ENCODE assay signal across 8 cellular contexts in the genomic region with DNA sequence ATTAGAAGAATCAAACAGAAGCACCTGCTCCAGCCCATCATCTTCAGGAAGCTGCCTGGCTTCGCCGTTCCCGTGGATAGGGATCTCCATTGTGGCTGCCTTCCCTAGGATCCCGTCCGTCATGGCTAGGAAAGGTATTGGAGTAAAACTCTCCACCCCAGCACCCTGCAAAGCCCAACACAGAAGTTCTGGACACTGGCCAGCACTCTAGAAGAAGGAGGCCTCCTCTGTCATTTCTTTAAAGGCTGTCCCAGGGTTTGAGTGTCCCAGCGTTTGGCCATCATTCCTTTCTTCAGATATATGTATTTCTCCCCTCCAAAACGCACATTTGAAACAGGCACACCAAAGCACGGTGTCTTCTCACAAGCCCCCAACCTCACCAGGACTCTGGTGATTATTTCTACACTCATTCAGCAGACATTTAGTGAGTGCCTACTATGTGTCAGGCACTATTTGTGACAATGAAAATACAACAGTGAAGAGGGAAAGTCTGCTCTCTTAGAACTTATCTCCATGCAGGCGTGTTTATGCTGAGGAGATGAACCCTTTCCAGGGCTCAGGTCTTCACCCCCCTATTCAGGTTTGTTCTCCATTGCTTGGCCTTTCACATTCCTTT. TPM values are rescaled to one million over a fixed set of nuclear protein-coding genes. Genes with fewer than 3 reads are reported as not detected.
DNase-seq lines count a peak whose midpoint lies in the region; ATAC-seq, FAIRE-seq and TF ChIP-seq lines count a peak whose summit lies in the region.

No MANE protein-coding gene starts in this region.

- H3K9me2 ChIP-seq in SK-N-SH, result no peaks in the 10 kb centered on the region

- peaks cover 6% of the 10 kb centered on the region; the same call in 1 of the 2 replicates for H4K20me1 ChIP-seq in SK-N-SH (ENCODE audit: insufficient read depth)

- WGBS in SK-N-SH (ENCODE audit: low lambda C conversion rate), result 49% methylated on average over 9 of the region's 9 CpGs
- WGBS in adipose tissue, 3 donors, result 26 to 76% (median 58%) methylated on average over 9 of the region's 9 CpGs

- peaks cover 65% of the 10 kb centered on the region for H3K79me2 ChIP-seq in SK-N-SH (ENCODE audit: insufficient read depth)

- H3K36me3 ChIP-seq in SK-N-SH (replicated peaks in 1 of 2; ENCODE audit: control insufficient read depth in 1 of 2, insufficient read depth in 2 of 2, low read length in 1 of 2), result peaks cover 43 to 63% of the 10 kb centered on the region in 2 experiments
- peaks cover 29 to 33% of the 10 kb centered on the region in 2 donors for H3K36me3 ChIP-seq in kidney (ENCODE audit: control insufficient read depth in 1 of 2, insufficient read depth in 2 of 2, low read length in 2 of 2)

- TF ChIP-seq RAD21 in SK-N-SH (IDR thresholded peaks at IDR 0.05; ENCODE audit: low read length), result no peak

- H3K9ac ChIP-seq in SK-N-SH (peak overlapping the region; percentile 96), kidney (ENCODE audit: low read length in 2 of 2) (peak overlapping the region; percentile 24 to 93)

- no peak for TF ChIP-seq EP300 in SK-N-SH (IDR thresholded peaks at IDR 0.05; ENCODE audit: borderline replicate concordance in 1 of 2, low read depth in 1 of 2, low read length in 1 of 2)

- no peak for DNase-seq in SK-N-SH
- no peak for DNase-seq in kidney
- no peak for DNase-seq in NCI-H146 treated with DMSO at 0.1 percent for 48 hours (lab: John Stamatoyannopoulos, UW; ENCODE audit: unreplicated experiment)
- DNase-seq in NCI-H2171 treated with DMSO at 0.1 percent for 48 hours (lab: John Stamatoyannopoulos, UW), result no peak

- TF ChIP-seq CTCF in SK-N-SH (IDR thresholded peaks at IDR 0.05) (no peak), kidney (IDR thresholded peaks at IDR 0.05; ENCODE audit: borderline replicate concordance, extremely low read depth, insufficient read depth) (no peak)

- intact Hi-C loops in kidney (cut with DNase I), result no loop called here

- H3K27ac ChIP-seq in SK-N-SH (ENCODE audit: low read depth in 2 of 2, low read length in 1 of 2), result peak overlapping the region; percentile 84 to 85; a peak in 2 of 4 replicates
- peak overlapping the region; percentile 21 for H3K27ac ChIP-seq in adipose tissue (ENCODE audit: low read depth, low read length)
- H3K27ac ChIP-seq in kidney (ENCODE audit: low read depth in 2 of 2, low read length in 2 of 2), result peak overlapping the region; percentile 89 to 93
- peak overlapping the region; percentile 79 for H3K27ac ChIP-seq in temporal lobe (ENCODE audit: low read depth, low read length)

- H3K9me3 ChIP-seq in SK-N-SH (no peaks in the 10 kb centered on the region), kidney (ENCODE audit: control insufficient read depth in 1 of 2, low read length in 2 of 2) (no peaks in the 10 kb centered on the region)

- POLR2A ChIA-PET in SK-N-SH (lab: Yijun Ruan, JAX), result no interaction called here

- peak overlapping the region; percentile 89 to 100 for H3K4me3 ChIP-seq in SK-N-SH (ENCODE audit: low read depth in 2 of 2, low read length in 1 of 2)
- peak overlapping the region; percentile 94 to 97 for H3K4me3 ChIP-seq in kidney (ENCODE audit: low read length in 2 of 2)

- FAIRE-seq in kidney (lab: Jason Lieb, UNC), result no peak

- H2AFZ ChIP-seq in SK-N-SH (ENCODE audit: low read depth), result no peak overlapping the region

- H3K4me2 ChIP-seq in SK-N-SH, result peak overlapping the region; percentile 91

- no peaks in the 10 kb centered on the region for H3K27me3 ChIP-seq in SK-N-SH (ENCODE audit: insufficient read depth)

- CTCF ChIA-PET in SK-N-SH (lab: Yijun Ruan, JAX), result interaction anchor here (0.8 kb wide), 1 partner anchor 17 kb away, joined by 3 read pairs; no protein-coding TSS in a partner anchor

- ATAC-seq in SK-N-SH treated with all-trans-retinoic acid at 6 μM for 48 hours (no peak), GM21367 (IDR thresholded peaks at IDR 0.05; ENCODE audit: unreplicated experiment) (no peak)

- H3K4me1 ChIP-seq in SK-N-SH (ENCODE audit: control insufficient read depth in 1 of 2, insufficient read depth in 2 of 2, low read depth in 1 of 2, low read length in 1 of 2), result peaks cover 12 to 21% of the 10 kb centered on the region in 2 experiments
- peaks cover 14 to 22% of the 10 kb centered on the region in 2 donors for H3K4me1 ChIP-seq in kidney (ENCODE audit: control insufficient read depth in 1 of 2, insufficient read depth in 1 of 2, low read depth in 1 of 2, low read length in 2 of 2)

- peaks cover 11% of the 10 kb centered on the region for H3F3A ChIP-seq in SK-N-SH (replicated peaks; ENCODE audit: insufficient read depth)

TF ChIP-seq in SK-N-SH, 30 proteins besides CTCF, POLR2A, EP300 and RAD21:
- TF ChIP-seq POLR2AphosphoS5 (IDR thresholded peaks at IDR 0.05; ENCODE audit: low read depth, low read length), result no peak
- TF ChIP-seq SIN3A (IDR thresholded peaks at IDR 0.05; ENCODE audit: borderline replicate concordance, low read depth, low read length), result no peak
- TF ChIP-seq RXRA (IDR thresholded peaks at IDR 0.05; ENCODE audit: borderline replicate concordance, low read depth), result no peak
TF ChIP-seq in SK-N-SH: peak in this region for 0.

TF ChIP-seq in SK-N-SH treated with all-trans-retinoic acid at 6 μM for 48 hours, 23 proteins besides CTCF, POLR2A, EP300 and RAD21:
- TF ChIP-seq RARB (CRISPR knock-in tag; IDR thresholded peaks at IDR 0.05) (no peak), BACH2 (CRISPR knock-in tag; IDR thresholded peaks at IDR 0.05; ENCODE audit: borderline replicate concordance) (no peak), GLIS3 (CRISPR knock-in tag; IDR thresholded peaks at IDR 0.05) (no peak)

RNA-seq across cellular contexts. Expression of a gene that starts 0.7 kb away (rescaled TPM):
- polyA plus RNA-seq in SK-N-SH (2012; rRNA removed) (128 and 162 TPM in 2 replicates), adipose tissue (10 to 100 TPM; 29.6 to 38.4 (median 33.5) TPM), kidney (ENCODE audit: insufficient read depth, low read depth, low replicate concordance) (62.3 TPM)
- 77.6 and 102 TPM in 2 replicates for polyA plus RNA-seq in SK-N-SH (2012; cell fraction: cytosol; rRNA removed)
- polyA plus RNA-seq in SK-N-SH (2012; cell fraction: nucleus; rRNA removed), result 270 and 389 TPM in 2 replicates
- total RNA-seq in kidney (45.6 TPM), temporal lobe (23.4 TPM)

RNA-seq across cellular contexts. Expression of a gene that starts 0.9 kb away (rescaled TPM):
- 26.2 and 33.1 TPM in 2 replicates for polyA plus RNA-seq in SK-N-SH (2012; rRNA removed)
- polyA plus RNA-seq in SK-N-SH (2012; cell fraction: cytosol; rRNA removed), result 27.9 and 29.1 TPM in 2 replicates
- 33.7 and 42.6 TPM in 2 replicates for polyA plus RNA-seq in SK-N-SH (2012; cell fraction: nucleus; rRNA removed)
- polyA plus RNA-seq in adipose tissue, result 10 to 100 TPM; 15.6 to 27.1 (median 25.8) TPM
- total RNA-seq in kidney, result 44.7 TPM
- 34.6 TPM for polyA plus RNA-seq in kidney (ENCODE audit: insufficient read depth, low read depth, low replicate concordance)
- total RNA-seq in temporal lobe, result 17.5 TPM

RNA-seq across cellular contexts. Expression of a gene that starts 6.7 kb away (rescaled TPM):
- polyA plus RNA-seq in SK-N-SH (2012; rRNA removed), result 22.8 and 26.6 TPM in 2 replicates
- 6.0 and 10.2 TPM in 2 replicates for polyA plus RNA-seq in SK-N-SH (2012; cell fraction: cytosol; rRNA removed)
- polyA plus RNA-seq in SK-N-SH (2012; cell fraction: nucleus; rRNA removed), result 136 and 151 TPM in 2 replicates
- polyA plus RNA-seq in adipose tissue, result 10 to 100 TPM; 11.5 to 16.6 (median 12.8) TPM
- total RNA-seq in kidney, result 20.8 TPM
- 10.8 TPM for polyA plus RNA-seq in kidney (ENCODE audit: insufficient read depth, low read depth, low replicate concordance)
- total RNA-seq in temporal lobe, result 38.8 TPM

RNA-seq across cellular contexts. Expression of a gene that starts 16.7 kb away (rescaled TPM):
- polyA plus RNA-seq in SK-N-SH (2012; rRNA removed) (5.3 and 7.6 TPM in 2 replicates), adipose tissue (10 to 100 TPM in 2 of 3 donors, 1 to 10 TPM in 1; 2.7 to 13.7 (median 10.6) TPM), kidney (ENCODE audit: insufficient read depth, low read depth, low replicate concordance) (3.5 TPM)
- polyA plus RNA-seq in SK-N-SH (2012; cell fraction: cytosol; rRNA removed), result 1.3 and 1.8 TPM in 2 replicates
- 47.4 and 50.7 TPM in 2 replicates for polyA plus RNA-seq in SK-N-SH (2012; cell fraction: nucleus; rRNA removed)
- total RNA-seq in kidney (10.1 TPM), temporal lobe (3.0 TPM)

RNA-seq across cellular contexts. Expression of a gene that starts 39.6 kb away (rescaled TPM):
- 1.8 and 2.3 TPM in 2 replicates for polyA plus RNA-seq in SK-N-SH (2012; rRNA removed)
- 0.24 and 0.34 TPM in 2 replicates for polyA plus RNA-seq in SK-N-SH (2012; cell fraction: cytosol; rRNA removed)
- 21.2 and 22.4 TPM in 2 replicates for polyA plus RNA-seq in SK-N-SH (2012; cell fraction: nucleus; rRNA removed)
- polyA plus RNA-seq in adipose tissue, result under 1 TPM in 2 of 3 donors, not detected in 1; 0.45 to 0.54 TPM
- total RNA-seq in kidney, result 1.3 TPM
- 0.88 TPM for polyA plus RNA-seq in kidney (ENCODE audit: insufficient read depth, low read depth, low replicate concordance)
- total RNA-seq in temporal lobe, result 1.5 TPM

Comparison
In these comparisons a context has a peak if more than half of its experiments do, and no peak if none do; other contexts are left out.
1. H3K27ac ChIP-seq: peak in every context shown above with its lines; median percentile 91 in kidney; 84 in SK-N-SH; 79 in temporal lobe; 21 in adipose tissue.